In genomic region chr11:59189986-59190385, GRCh38 we compare ENCODE assay signal across 18 cellular contexts. TPM values are rescaled to one million over a fixed set of nuclear protein-coding genes. Genes with fewer than 3 reads are reported as not detected.
"Had no signal": no experiment of that assay in that cellular context is flagged by ENCODE, and none has a peak within 500 bp of the region (broad histone marks: within the 10 kb centered on the region; RNA-seq: fewer than 3 reads in every experiment).

No MANE protein-coding gene starts in this region.

- H3K27me3 Mint-ChIP-seq: activated naive CD8-positive, alpha-beta T cell treated with anti-CD3 and anti-CD28 coated beads, Interleukin-2, amount 50 U/mL, for 24 hours; stimulated activated naive CD8-positive, alpha-beta T cell treated with anti-CD3 and anti-CD28 coated beads, Interleukin-15, Interleukin-2, amounts not matched to agents 100 ng/mL and 50 ng/mL, for 24 hours had no signal

- H3K4me3 ChIP-seq: lung had no signal

- H3K4me1 Mint-ChIP-seq: activated naive CD8-positive, alpha-beta T cell treated with anti-CD3 and anti-CD28 coated beads, Interleukin-2, amount 50 U/mL, for 24 hours had no signal

- ATAC-seq: activated CD8-positive, alpha-beta T cell treated with anti-CD3 and anti-CD28 coated beads, Interleukin-2, amount 10 ng/mL, durations not matched to agents 7 days and 5 days; activated naive CD8-positive, alpha-beta T cell treated with anti-CD3 and anti-CD28 coated beads, Interleukin-2, amount 50 U/mL, for 24 hours; effector memory CD8-positive, alpha-beta T cell had no signal

- DNase-seq: activated CD4-positive, alpha-beta T cell treated with anti-CD3 and anti-CD28 coated beads for 48 hours; activated CD8-positive, alpha-beta T cell treated with anti-CD3 and anti-CD28 coated beads, Interleukin-2, amount 10 ng/mL, durations not matched to agents 7 days and 5 days; activated naive CD4-positive, alpha-beta T cell; activated naive CD8-positive, alpha-beta T cell treated with anti-CD3 and anti-CD28 coated beads, Interleukin-2, amount 50 U/mL, for 24 hours; cortex of kidney; effector memory CD8-positive, alpha-beta T cell; hippocampal formation; occipital lobe; stimulated activated CD4-positive, alpha-beta T cell treated with anti-CD3 and anti-CD28 coated beads, Interleukin-2, amount 100 ng/mL, for 48 hours; stimulated activated CD8-positive, alpha-beta memory T cell treated with anti-CD3 and anti-CD28 coated beads, Interleukin-4, amount 100 ng/mL, for 48 hours had no signal

- H3K27ac Mint-ChIP-seq: activated CD8-positive, alpha-beta T cell treated with anti-CD3 and anti-CD28 coated beads, Interleukin-2, amount 10 ng/mL, durations not matched to agents 7 days and 5 days; activated naive CD8-positive, alpha-beta T cell treated with anti-CD3 and anti-CD28 coated beads, Interleukin-2, amount 50 U/mL, for 24 hours; activated T-helper 1 cell treated with anti-CD3 and anti-CD28 coated beads, Interleukin-12 subunit alpha, Interleukin-12 subunit beta, Interleukin-2, Interleukin-4 antibody, amounts not matched to agents 30 ng/mL and 10 ng/mL and 1 ng/mL, durations not matched to agents 14 hours and 24 hours and 36 hours; effector memory CD8-positive, alpha-beta T cell; nephron; stimulated activated naive CD8-positive, alpha-beta T cell treated with anti-CD3 and anti-CD28 coated beads, Interleukin-15, Interleukin-2, amounts not matched to agents 100 ng/mL and 50 ng/mL, for 24 hours had no signal

- H3K4me3 Mint-ChIP-seq: activated CD8-positive, alpha-beta T cell treated with anti-CD3 and anti-CD28 coated beads, Interleukin-2, amount 10 ng/mL, durations not matched to agents 7 days and 5 days; activated naive CD8-positive, alpha-beta T cell treated with anti-CD3 and anti-CD28 coated beads, Interleukin-2, amount 50 U/mL, for 24 hours; activated T-helper 1 cell treated with anti-CD3 and anti-CD28 coated beads, Interleukin-12 subunit alpha, Interleukin-12 subunit beta, Interleukin-2, Interleukin-4 antibody, amounts not matched to agents 30 ng/mL and 10 ng/mL and 1 ng/mL, durations not matched to agents 14 hours and 24 hours and 36 hours; effector memory CD8-positive, alpha-beta T cell; nephron; stimulated activated naive CD8-positive, alpha-beta T cell treated with anti-CD3 and anti-CD28 coated beads, Interleukin-15, Interleukin-2, amounts not matched to agents 100 ng/mL and 50 ng/mL, for 24 hours had no signal

- H3K9me3 Mint-ChIP-seq: activated naive CD8-positive, alpha-beta T cell treated with anti-CD3 and anti-CD28 coated beads, Interleukin-2, amount 50 U/mL, for 24 hours; activated T-helper 1 cell treated with anti-CD3 and anti-CD28 coated beads, Interleukin-12 subunit alpha, Interleukin-12 subunit beta, Interleukin-2, Interleukin-4 antibody, amounts not matched to agents 30 ng/mL and 10 ng/mL and 1 ng/mL, durations not matched to agents 14 hours and 24 hours and 36 hours; effector memory CD8-positive, alpha-beta T cell; nephron; stimulated activated naive CD8-positive, alpha-beta T cell treated with anti-CD3 and anti-CD28 coated beads, Interleukin-15, Interleukin-2, amounts not matched to agents 100 ng/mL and 50 ng/mL, for 24 hours had no signal

RNA-seq across cellular contexts. Expression of gene MPEG1, which starts 22.7 kb away (rescaled TPM):
- total RNA-seq: activated CD8-positive, alpha-beta T cell treated with anti-CD3 and anti-CD28 coated beads, Interleukin-2, amount 10 ng/mL, durations not matched to agents 7 days and 5 days; activated T-helper 1 cell treated with anti-CD3 and anti-CD28 coated beads, Interleukin-12 subunit alpha, Interleukin-12 subunit beta, Interleukin-2, Interleukin-4 antibody, amounts not matched to agents 30 ng/mL and 10 ng/mL and 1 ng/mL, durations not matched to agents 14 hours and 24 hours and 36 hours; astrocyte; epithelial cell of proximal tubule; kidney epithelial cell; pulmonary artery endothelial cell had no signal
